In genomic region chr6:43496370-43497128, GRCh38 we compare ENCODE assay signal across 9 cellular contexts. TPM values are rescaled to one million over a fixed set of nuclear protein-coding genes. Genes with fewer than 3 reads are reported as not detected.
A peak's percentile ranks its signal among the peaks of the same experiment; 100 is the strongest.
DNase-seq lines count a peak whose midpoint lies in the region; ATAC-seq, FAIRE-seq and TF ChIP-seq lines count a peak whose summit lies in the region.
"Had no signal": no experiment of that assay in that cellular context is flagged by ENCODE, and none has a peak within 500 bp of the region (broad histone marks: within the 10 kb centered on the region; RNA-seq: fewer than 3 reads in every experiment).

No MANE protein-coding gene starts in this region.

- TF ChIP-seq CTCF in AG04450 (IDR thresholded peaks at IDR 0.05; ENCODE audit: low read depth, low read length) (peak; percentile 65), H9 (conservative IDR thresholded peaks at IDR 0.05) (peak; percentile 75)

- H3K14ac ChIP-seq in H9 (ENCODE audit: insufficient read depth, low read length) = no peak overlapping the region

- H2BK12ac ChIP-seq in H9 (ENCODE audit: insufficient read length, low read depth, low read length) = no peak overlapping the region

- peak overlapping the region; percentile 68 for H3K27ac ChIP-seq in AG04450 (ENCODE audit: low read depth, low read length)
- no peak overlapping the region for H3K27ac ChIP-seq in H9 (ENCODE audit: insufficient read length, low read depth, low read length)

- H4K91ac ChIP-seq in H9 (ENCODE audit: insufficient read length, low read depth, low read length) = no peak overlapping the region

- H2AK5ac ChIP-seq in H9 (ENCODE audit: insufficient read length, low read length) = no peak overlapping the region

- no peak overlapping the region for H2BK15ac ChIP-seq in H9 (ENCODE audit: low read depth, low read length)

- peaks cover 10 to 39% (median 36%) of the 10 kb centered on the region in 3 experiments for H3K36me3 Mint-ChIP-seq in H9 (ENCODE audit: insufficient read depth in 1 of 3, low read depth in 3 of 3)

- H3K4me2 ChIP-seq in H9 (ENCODE audit: insufficient read depth, insufficient read length, low read length) = no peak overlapping the region

- POLR2A ChIA-PET in AG04450 (lab: Yijun Ruan, JAX) = interaction anchor here (1.2 to 1.4 kb wide), 2 partner anchors 14 to 19 kb away, joined by 5 to 6 read pairs; partner anchors contain the start of genes LRRC73 and TJAP1

- no peak overlapping the region for H4K5ac ChIP-seq in H9 (ENCODE audit: insufficient read length, low read depth, low read length)

- H3K9me3 Mint-ChIP-seq in H9 = no peaks in the 10 kb centered on the region

- no peak for ATAC-seq in GM19328 (IDR thresholded peaks at IDR 0.05; ENCODE audit: unreplicated experiment)

- CTCF ChIA-PET in AG04450 (lab: Charles Lee) = interaction anchor here (0.5 to 6.6 kb wide), 15 partner anchors 9 to 602 kb away, joined by 3 to 54 read pairs (median 3); partner anchors contain the start of genes DLK2, DNPH1 and LRRC73

- peaks cover 2% of the 10 kb centered on the region for H4K20me1 ChIP-seq in H9 (ENCODE audit: control insufficient read depth, insufficient read depth, insufficient read length)

- H3K79me2 ChIP-seq in H9 (ENCODE audit: insufficient read depth, low read length) = no peaks in the 10 kb centered on the region; the same call in 1 of the 2 replicates

- no peak for DNase-seq in AG04450 (ENCODE audit: low read depth, low spot score)
- DNase-seq in H9 = peak; percentile 71
- DNase-seq in amniotic stem cell (lab: John Stamatoyannopoulos, UW) = peak; percentile 57
- DNase-seq in islet precursor cell = peak; percentile 90
- peak; percentile 76 for DNase-seq in urothelium cell line (ENCODE audit: low spot score)
- DNase-seq in cortex of kidney (lab: John Stamatoyannopoulos, UW) = no peak
- no peak for DNase-seq in stimulated activated CD4-positive, alpha-beta T cell treated with anti-CD3 and anti-CD28 coated beads, Interleukin-1b, Interleukin-23, amount 100 ng/mL, for 48 hours

- H2BK5ac ChIP-seq in H9 (ENCODE audit: insufficient read length, low read length) = no peak overlapping the region

- no peak overlapping the region for H3K4ac ChIP-seq in H9 (ENCODE audit: low read depth, low read length)

- no peak overlapping the region for H3K56ac ChIP-seq in H9 (ENCODE audit: insufficient read length, low read depth, low read length)

- peaks cover 30% of the 10 kb centered on the region in 2 experiments for H3K4me1 Mint-ChIP-seq in H9

- peak overlapping the region in 2 of 3 experiments; percentile 65 to 77; a peak in 4 of 7 replicates for H3K27ac Mint-ChIP-seq in H9

- no peak overlapping the region for H3K18ac ChIP-seq in H9 (ENCODE audit: insufficient read length, low read depth, low read length)

- no peak overlapping the region for H2BK120ac ChIP-seq in H9 (ENCODE audit: low read depth, low read length, poor library complexity, severe bottlenecking)

- H3K23me2 ChIP-seq in H9 (ENCODE audit: insufficient read length, low read depth, low read length, poor library complexity, severe bottlenecking) = no peaks in the 10 kb centered on the region

- no peak overlapping the region for H3K9ac ChIP-seq in H9 (ENCODE audit: extremely low read depth, insufficient read length, low read length)

- no peaks in the 10 kb centered on the region for H3K27me3 Mint-ChIP-seq in H9 (ENCODE audit: low read depth)

- no peak overlapping the region for H3K4me3 Mint-ChIP-seq in H9

- FAIRE-seq in urothelium cell line (lab: Jason Lieb, UNC) = no peak

- no peak overlapping the region for H2BK20ac ChIP-seq in H9 (ENCODE audit: low read depth, low read length, poor library complexity, severe bottlenecking)

- peaks cover 6% of the 10 kb centered on the region; the same call in 1 of the 2 replicates for H3K4me1 ChIP-seq in H9 (ENCODE audit: insufficient read depth, low read length)

- H3T11ph ChIP-seq in H9 (ENCODE audit: low read length) = no peak overlapping the region

- WGBS in H9 (ENCODE audit: extremely low coverage, insufficient read length, low lambda C conversion rate) = no CpG with 5 or more reads among the region's 18 CpGs

- H3K9me3 ChIP-seq in AG04450 (ENCODE audit: control insufficient read depth, insufficient read depth, low read length) = no peaks in the 10 kb centered on the region; the same call in 1 of the 2 replicates
- H3K9me3 ChIP-seq in H9 (ENCODE audit: control insufficient read depth, low read depth, low read length) = no peaks in the 10 kb centered on the region

- H3K4me3 ChIP-seq in AG04450 (ENCODE audit: low read depth, low read length) = no peak overlapping the region

- H3K79me1 ChIP-seq in H9 (ENCODE audit: insufficient read depth, low read depth, low read length, poor library complexity, severe bottlenecking) = peaks cover 5% of the 10 kb centered on the region

- no peak overlapping the region for H4K8ac ChIP-seq in H9 (replicated peaks; ENCODE audit: insufficient read length, low read depth, low read length)

- H3K27me3 ChIP-seq in AG04450 (ENCODE audit: control insufficient read depth, insufficient read depth, low read length) (no peaks in the 10 kb centered on the region), H9 (ENCODE audit: insufficient read depth, low read length) (no peaks in the 10 kb centered on the region)

- no peak overlapping the region for H3K23ac ChIP-seq in H9 (ENCODE audit: insufficient read length, low read depth, low read length)

- H2AFZ ChIP-seq in H9 (ENCODE audit: low read length) = no peak overlapping the region

RNA-seq across cellular contexts. Expression of gene LRRC73, which starts 13.6 kb away (rescaled TPM):
- 0.14 and 0.16 TPM in 2 replicates for polyA plus RNA-seq in AG04450 (2011; rRNA removed)
- 0.26 and 0.32 TPM in 2 replicates for polyA minus RNA-seq in AG04450 (2011; rRNA and poly(A)+ RNA removed)
- 0.26 and 0.55 TPM in 2 replicates for total RNA-seq in H9 (2021)

RNA-seq across cellular contexts. Expression of gene TJAP1, which starts 19.2 kb away (rescaled TPM):
- polyA plus RNA-seq in AG04450 (2011; rRNA removed) = 18.4 and 20.4 TPM in 2 replicates
- polyA minus RNA-seq in AG04450 (2011; rRNA and poly(A)+ RNA removed) = 15.4 and 17.0 TPM in 2 replicates
- total RNA-seq in H9 (2021) = 45.1 and 49.2 TPM in 2 replicates

RNA-seq across cellular contexts. Expression of gene YIPF3, which starts 20.2 kb away (rescaled TPM):
- 241 and 262 TPM in 2 replicates for polyA plus RNA-seq in AG04450 (2011; rRNA removed)
- 290 and 405 TPM in 2 replicates for polyA minus RNA-seq in AG04450 (2011; rRNA and poly(A)+ RNA removed)
- 80.7 and 84.5 TPM in 2 replicates for total RNA-seq in H9 (2021)

RNA-seq across cellular contexts. Expression of gene POLR1C, which starts 20.3 kb away (rescaled TPM):
- 48.1 and 50.8 TPM in 2 replicates for polyA plus RNA-seq in AG04450 (2011; rRNA removed)
- 33.1 and 42.3 TPM in 2 replicates for polyA minus RNA-seq in AG04450 (2011; rRNA and poly(A)+ RNA removed)
- 75.8 and 76.6 TPM in 2 replicates for total RNA-seq in H9 (2021)

RNA-seq across cellular contexts. Expression of gene DLK2, which starts 41.2 kb away (rescaled TPM):
- polyA plus RNA-seq in AG04450 (2011; rRNA removed) = 0.62 and 0.86 TPM in 2 replicates
- 0.26 and 0.97 TPM in 2 replicates for polyA minus RNA-seq in AG04450 (2011; rRNA and poly(A)+ RNA removed)
- total RNA-seq in H9 (2021) = 0.57 and 0.96 TPM in 2 replicates
- total RNA-seq: subcutaneous adipose tissue had no signal

Comparison
In these comparisons a context has a peak if more than half of its experiments do, and no peak if none do; other contexts are left out.
1. DNase-seq: peak in H9 (single experiment), amniotic stem cell (single experiment), islet precursor cell (single experiment) and urothelium cell line (single experiment); none in AG04450 (single experiment), cortex of kidney (single experiment) and stimulated activated CD4-positive, alpha-beta T cell treated with anti-CD3 and anti-CD28 coated beads, Interleukin-1b, Interleukin-23, amount 100 ng/mL, for 48 hours (single experiment).